Comparison of ENCODE assay signal across 22 cellular contexts in the genomic region with DNA sequence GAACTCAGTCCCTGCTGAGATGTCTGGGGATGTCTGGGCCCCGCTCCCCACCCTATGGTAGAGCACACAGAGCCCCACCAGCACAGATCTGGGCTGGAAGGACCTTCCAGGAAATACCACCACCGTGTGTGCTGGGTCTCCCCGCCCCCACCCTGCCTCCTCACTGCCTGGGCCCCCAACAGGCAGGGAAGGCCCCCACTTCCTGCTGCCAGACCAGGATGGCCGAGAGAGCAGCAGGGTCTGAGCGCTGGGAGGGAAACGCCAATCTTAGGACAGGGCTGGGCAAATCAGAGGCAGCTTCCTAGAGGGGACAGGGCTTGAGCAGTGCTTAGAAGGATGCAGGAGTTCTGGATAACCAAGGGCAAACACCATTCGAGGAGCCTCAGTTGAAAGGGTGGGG. TPM values are rescaled to one million over a fixed set of nuclear protein-coding genes. Genes with fewer than 3 reads are reported as not detected.
DNase-seq lines count a peak whose midpoint lies in the region; ATAC-seq and TF ChIP-seq lines count a peak whose summit lies in the region.
"Had no signal": no experiment of that assay in that cellular context is flagged by ENCODE, and none has a peak within 500 bp of the region (broad histone marks: within the 10 kb centered on the region; RNA-seq: fewer than 3 reads in every experiment).

No MANE protein-coding gene starts in this region.

- peak; percentile 91 for ATAC-seq in DND-41 (ENCODE audit: insufficient read depth, low read depth)
- no peak for ATAC-seq in natural killer cell
- no peak for ATAC-seq in left lung
- ATAC-seq: activated CD4-positive, alpha-beta T cell treated with anti-CD3 and anti-CD28 coated beads for 36 hours; naive thymus-derived CD8-positive, alpha-beta T cell; pancreas had no signal

- H3K4me2 ChIP-seq in DND-41 (ENCODE audit: insufficient read depth, low read length) = no peak overlapping the region

- no peak overlapping the region for H2AFZ ChIP-seq in DND-41 (ENCODE audit: low read depth, low read length)

- H4K20me1 ChIP-seq in DND-41 (ENCODE audit: insufficient read depth, low read length) = peaks cover 6% of the 10 kb centered on the region

- H3K9me3 Mint-ChIP-seq in brain (no peaks in the 10 kb centered on the region), natural killer cell (no peaks in the 10 kb centered on the region)
- H3K9me3 Mint-ChIP-seq: activated naive CD4-positive, alpha-beta T cell treated with anti-CD3 and anti-CD28 coated beads, Interleukin-2, amount 10 ng/mL, durations not matched to agents 7 days and 5 days; mesothelial cell of epicardium; naive thymus-derived CD8-positive, alpha-beta T cell; T-helper 1 cell treated with Interleukin-12 subunit alpha and Interleukin-12 subunit beta and Interleukin-4 antibody, amounts not matched to agents 30 μg/mL and 1 μg/mL, for 36 hours had no signal

- 45% methylated on average over 7 of the region's 7 CpGs for WGBS in HUES64

- peak overlapping the region; percentile 33; the same call in 1 of the 2 replicates for H3K27ac ChIP-seq in DND-41 (ENCODE audit: low read length)
- H3K27ac ChIP-seq in HUES64 (ENCODE audit: low read depth, low read length) = 0 out of 2 replicates have a peak overlapping the region, but pooled peaks have one; percentile 8
- H3K27ac ChIP-seq in left lung = no peak overlapping the region
- H3K27ac ChIP-seq: epithelial cell of prostate, pancreas, SK-N-MC had no signal

- H3K27me3 Mint-ChIP-seq in brain = peaks cover 2% of the 10 kb centered on the region
- H3K27me3 Mint-ChIP-seq in natural killer cell (ENCODE audit: low read depth in 2 of 2) = no peaks in the 10 kb centered on the region
- H3K27me3 Mint-ChIP-seq: activated CD4-positive, alpha-beta T cell treated with anti-CD3 and anti-CD28 coated beads for 36 hours had no signal

- H3K9me3 ChIP-seq in DND-41 (ENCODE audit: insufficient read depth, low read length, severe bottlenecking) (no peaks in the 10 kb centered on the region), HUES64 (ENCODE audit: insufficient read depth, low read depth, low read length) (no peaks in the 10 kb centered on the region), left lung (no peaks in the 10 kb centered on the region)
- H3K9me3 ChIP-seq: ascending aorta, pancreas, thyroid gland had no signal

- H3K27me3 ChIP-seq in DND-41 (ENCODE audit: insufficient read depth, low read length, poor library complexity) = no peaks in the 10 kb centered on the region
- no peaks in the 10 kb centered on the region for H3K27me3 ChIP-seq in HUES64 (ENCODE audit: insufficient read depth, low read length)
- peaks cover 0 to 42% of the 10 kb centered on the region in 2 donors for H3K27me3 ChIP-seq in left lung
- H3K27me3 ChIP-seq: ascending aorta, pancreas, thyroid gland had no signal

- intact Hi-C loops in natural killer cell (cut with micrococcal nuclease) (loop anchor here (5.0 kb wide), 1 partner anchor 35 kb away; no protein-coding TSS in a partner anchor), left lung (cut with DNase I) (no loop called here)

- H3K27ac Mint-ChIP-seq in brain = peak overlapping the region; percentile 58 to 100 (median 96)
- H3K27ac Mint-ChIP-seq in natural killer cell = peak overlapping the region; percentile 86 to 94
- H3K27ac Mint-ChIP-seq: activated CD4-positive, alpha-beta T cell treated with anti-CD3 and anti-CD28 coated beads for 36 hours; activated naive CD4-positive, alpha-beta T cell treated with anti-CD3 and anti-CD28 coated beads, Interleukin-2, amount 10 ng/mL, durations not matched to agents 7 days and 5 days; mesothelial cell of epicardium; T-helper 1 cell treated with Interleukin-12 subunit alpha and Interleukin-12 subunit beta and Interleukin-4 antibody, amounts not matched to agents 30 μg/mL and 1 μg/mL, for 36 hours had no signal

- TF ChIP-seq CTCF in DND-41 (IDR thresholded peaks at IDR 0.05; ENCODE audit: borderline replicate concordance, extremely low read depth, low read length, poor library complexity, severe bottlenecking) (no peak), brain (conservative IDR thresholded peaks at IDR 0.05) (no peak), natural killer cell (IDR thresholded peaks at IDR 0.05) (no peak), left lung (IDR thresholded peaks at IDR 0.05) (no peak)

- no peaks in the 10 kb centered on the region for H3K36me3 ChIP-seq in DND-41 (ENCODE audit: insufficient read depth, low read length)
- no peaks in the 10 kb centered on the region for H3K36me3 ChIP-seq in HUES64 (ENCODE audit: insufficient read depth, low read length)
- H3K36me3 ChIP-seq in left lung = no peaks in the 10 kb centered on the region
- H3K36me3 ChIP-seq: ascending aorta, pancreas, thyroid gland had no signal

- peak; percentile 75 for DNase-seq in DND-41
- DNase-seq in natural killer cell = no peak
- no peak for DNase-seq in left lung
- DNase-seq in GDM1 (lab: John Stamatoyannopoulos, UW) = no peak
- DNase-seq in NCI-H526 treated with DMSO at 0.1 percent for 48 hours (lab: John Stamatoyannopoulos, UW) = no peak
- DNase-seq: activated CD4-positive, alpha-beta T cell treated with anti-CD3 and anti-CD28 coated beads for 36 hours; activated naive CD4-positive, alpha-beta T cell treated with anti-CD3 and anti-CD28 coated beads, Interleukin-2, amount 10 ng/mL, durations not matched to agents 7 days and 5 days; naive thymus-derived CD8-positive, alpha-beta T cell; NCI-H1048; NCI-H187; NCI-H526; stimulated activated CD4-positive, alpha-beta T cell treated with anti-CD3 and anti-CD28 coated beads, Interleukin-4, amount 100 ng/mL, for 24 hours; stimulated activated naive CD4-positive, alpha-beta T cell treated with Interleukin-2 at 50 U/mL for 16 hours had no signal

- H3K4me1 Mint-ChIP-seq in brain = peaks cover 90% of the 10 kb centered on the region
- peaks cover 63 to 79% of the 10 kb centered on the region in 2 donors for H3K4me1 Mint-ChIP-seq in natural killer cell

- H3K36me3 Mint-ChIP-seq in brain = peaks cover 6% of the 10 kb centered on the region
- H3K36me3 Mint-ChIP-seq in natural killer cell = no peaks in the 10 kb centered on the region
- H3K36me3 Mint-ChIP-seq: activated naive CD4-positive, alpha-beta T cell treated with anti-CD3 and anti-CD28 coated beads, Interleukin-2, amount 10 ng/mL, durations not matched to agents 7 days and 5 days; mesothelial cell of epicardium; naive thymus-derived CD8-positive, alpha-beta T cell had no signal

- H3K4me1 ChIP-seq in DND-41 (ENCODE audit: insufficient read depth, low read length) = peaks cover 29% of the 10 kb centered on the region
- peaks cover 11% of the 10 kb centered on the region; the same call in 1 of the 2 replicates for H3K4me1 ChIP-seq in HUES64 (ENCODE audit: insufficient read depth, low read length)
- no peaks in the 10 kb centered on the region for H3K4me1 ChIP-seq in left lung

- peak overlapping the region in 3 of 5 experiments; percentile 54 to 62 (median 56) for H3K4me3 Mint-ChIP-seq in brain
- peak overlapping the region; percentile 77 for H3K4me3 Mint-ChIP-seq in natural killer cell
- H3K4me3 Mint-ChIP-seq: activated CD4-positive, alpha-beta T cell treated with anti-CD3 and anti-CD28 coated beads for 36 hours; activated naive CD4-positive, alpha-beta T cell treated with anti-CD3 and anti-CD28 coated beads, Interleukin-2, amount 10 ng/mL, durations not matched to agents 7 days and 5 days; mesothelial cell of epicardium; T-helper 1 cell treated with Interleukin-12 subunit alpha and Interleukin-12 subunit beta and Interleukin-4 antibody, amounts not matched to agents 30 μg/mL and 1 μg/mL, for 36 hours had no signal

- no peaks in the 10 kb centered on the region for H3K79me2 ChIP-seq in DND-41 (ENCODE audit: insufficient read depth, low read length)

- no peak overlapping the region for H3K9ac ChIP-seq in DND-41 (ENCODE audit: low read depth, low read length)
- H3K9ac ChIP-seq in HUES64 (ENCODE audit: low read depth, low read length) = no peak overlapping the region

- H3K4me3 ChIP-seq in DND-41 (ENCODE audit: low read depth in 1 of 2, low read length in 2 of 2) (no peak overlapping the region), HUES64 (ENCODE audit: low read length) (no peak overlapping the region), left lung (no peak overlapping the region)
- H3K4me3 ChIP-seq: ascending aorta, pancreas, SK-N-MC, thyroid gland had no signal

RNA-seq across cellular contexts. Expression of a gene that starts 11.9 kb away (rescaled TPM):
- polyA plus RNA-seq in HUES64 (2013, experiment 1 of 2) = 10.8 TPM
- polyA plus RNA-seq in HUES64 (2013, experiment 2 of 2) = 11.2 TPM
- 67.9 TPM for polyA plus RNA-seq in brain (ENCODE audit: insufficient read depth, low read depth, low replicate concordance)
- 10 to 100 TPM in 2 of 3 donors, 1 to 10 TPM in 1; 7.6 to 19.9 (median 12.8) TPM for total RNA-seq in natural killer cell
- total RNA-seq in left lung = 1 to 10 TPM; 1.8 to 6.4 TPM

RNA-seq across cellular contexts. Expression of a gene that starts 48.4 kb away (rescaled TPM):
- polyA plus RNA-seq in HUES64 (2013, experiment 1 of 2) = 4.0 TPM
- 3.9 TPM for polyA plus RNA-seq in HUES64 (2013, experiment 2 of 2)
- 4.9 TPM for polyA plus RNA-seq in brain (ENCODE audit: insufficient read depth, low read depth, low replicate concordance)
- total RNA-seq in natural killer cell = under 1 TPM in 1 of 3 donors, not detected in 2; 0.14 TPM
- 100 to 1,000 TPM in 1 of 2 donors, 10 to 100 TPM in 1; 64.8 to 116 TPM for total RNA-seq in left lung
- total RNA-seq: naive thymus-derived CD8-positive, alpha-beta T cell had no signal

Comparison
In these comparisons a context has a peak if more than half of its experiments do, and no peak if none do; other contexts are left out.
1. H3K27ac ChIP-seq: peak in DND-41 (single experiment) and HUES64 (single experiment); none in left lung (0 of 2).
2. RNA of a gene that starts 48.4 kb away (total RNA-seq): 64.8 to 116 TPM in left lung; 0.14 TPM in natural killer cell; every median in the first group is over 10 times any median in the second.